Comparison of ENCODE assay signal across 1 cellular context in the genomic region with DNA sequence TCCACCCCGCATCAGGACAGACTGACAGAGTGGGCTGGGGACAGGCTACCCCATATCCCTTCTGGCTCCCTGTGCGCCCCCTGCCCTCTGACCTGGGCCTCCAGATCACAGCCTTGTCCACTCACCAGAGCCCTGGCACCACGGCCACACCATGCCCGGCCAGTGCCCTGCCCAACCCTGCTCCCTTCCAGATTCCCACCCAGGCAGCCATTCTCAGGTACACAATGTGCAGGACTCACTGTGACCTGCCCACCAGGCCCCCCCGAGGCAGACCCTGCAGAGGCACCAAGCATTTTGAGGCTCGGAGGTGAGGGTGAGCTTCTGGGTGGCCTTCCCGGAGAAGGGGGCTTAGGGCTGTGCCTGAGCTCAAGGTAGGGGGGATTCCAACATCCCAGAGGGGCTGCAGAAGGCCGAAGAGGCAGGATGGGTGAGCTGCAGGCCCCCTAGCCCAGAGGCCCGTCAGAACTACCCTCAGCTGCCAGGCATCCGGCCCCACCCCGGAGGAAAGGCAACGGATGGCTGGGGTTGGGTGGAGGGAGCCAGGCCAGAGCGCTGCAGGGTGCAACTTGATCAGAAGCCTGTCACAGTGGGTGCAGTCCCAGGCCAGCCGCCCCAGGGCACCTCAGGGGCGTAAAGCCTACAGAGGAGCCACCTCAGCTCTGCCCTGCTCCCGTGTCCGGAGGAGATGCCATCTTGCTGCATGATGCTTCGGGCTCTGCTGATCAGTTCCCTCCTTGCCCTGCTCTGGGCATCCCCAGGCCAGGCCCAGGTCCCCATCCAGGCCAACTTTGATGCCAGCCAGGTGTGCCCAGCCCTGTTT.
TF ChIP-seq lines count a peak whose summit lies in the region.

A gene (plus strand): TSS at position 762 of the 820 bp plus-strand sequence. CDS start 594 bp downstream, outside the sequence.

TF ChIP-seq in H1, 55 proteins besides CTCF, POLR2A, EP300 and RAD21:
- TF ChIP-seq TBP (IDR thresholded peaks at IDR 0.05; ENCODE audit: low read depth, low read length) = no peak
- TF ChIP-seq FOSL1 (IDR thresholded peaks at IDR 0.05; ENCODE audit: insufficient read depth, low read depth, low read length) = no peak
- TF ChIP-seq CHD2 (IDR thresholded peaks at IDR 0.05; ENCODE audit: low read length) = no peak
- TF ChIP-seq CHD1 (IDR thresholded peaks at IDR 0.05; ENCODE audit: low read depth, low read length) = no peak
- TF ChIP-seq JUND (IDR thresholded peaks at IDR 0.05; ENCODE audit: low read length) = no peak
- TF ChIP-seq CBX8 (IDR thresholded peaks at IDR 0.05; ENCODE audit: borderline replicate concordance, low read depth, low read length) = no peak
- TF ChIP-seq TAF7 (optimal IDR thresholded peaks at IDR 0.05; ENCODE audit: borderline replicate concordance, low read depth, low read length) = no peak
- no peak for TF ChIP-seq HDAC6 (IDR thresholded peaks at IDR 0.05; ENCODE audit: low read depth, low read length)
- TF ChIP-seq CBX5 (IDR thresholded peaks at IDR 0.05; ENCODE audit: low read depth, low read length) = no peak
- no peak for TF ChIP-seq GTF2F1 (IDR thresholded peaks at IDR 0.05; ENCODE audit: borderline replicate concordance, low read depth, low read length)
- TF ChIP-seq TAF1 (IDR thresholded peaks at IDR 0.05; ENCODE audit: low read depth, low read length) = no peak
- no peak for TF ChIP-seq TCF12 (IDR thresholded peaks at IDR 0.05; ENCODE audit: low read depth, low read length)
